Comparison of ENCODE assay signal across 1 cellular context in genomic region chr17:29565643-29566472, GRCh38.
TF ChIP-seq lines count a peak whose summit lies in the region.

No MANE protein-coding gene starts in this region.

TF ChIP-seq in HCT116, 20 proteins besides CTCF, POLR2A, EP300 and RAD21 (continued from another document):
- no peak for TF ChIP-seq ZBTB33 (IDR thresholded peaks at IDR 0.05; ENCODE audit: extremely low read depth, insufficient replicate concordance, low read length)
- TF ChIP-seq REST (IDR thresholded peaks at IDR 0.05; ENCODE audit: low read depth), result no peak
- no peak for TF ChIP-seq JUND (IDR thresholded peaks at IDR 0.05)
- TF ChIP-seq EZH2phosphoT487 (IDR thresholded peaks at IDR 0.05; ENCODE audit: borderline replicate concordance), result no peak
- TF ChIP-seq YY1 (IDR thresholded peaks at IDR 0.05; ENCODE audit: extremely low read depth, insufficient replicate concordance, low read depth, low read length), result no peak
- no peak for TF ChIP-seq SRF (IDR thresholded peaks at IDR 0.05; ENCODE audit: low read depth)
- TF ChIP-seq ELF1 (IDR thresholded peaks at IDR 0.05; ENCODE audit: borderline replicate concordance, low read depth), result no peak
